8 cellular contexts compared by ENCODE assay signal in the genomic region with DNA sequence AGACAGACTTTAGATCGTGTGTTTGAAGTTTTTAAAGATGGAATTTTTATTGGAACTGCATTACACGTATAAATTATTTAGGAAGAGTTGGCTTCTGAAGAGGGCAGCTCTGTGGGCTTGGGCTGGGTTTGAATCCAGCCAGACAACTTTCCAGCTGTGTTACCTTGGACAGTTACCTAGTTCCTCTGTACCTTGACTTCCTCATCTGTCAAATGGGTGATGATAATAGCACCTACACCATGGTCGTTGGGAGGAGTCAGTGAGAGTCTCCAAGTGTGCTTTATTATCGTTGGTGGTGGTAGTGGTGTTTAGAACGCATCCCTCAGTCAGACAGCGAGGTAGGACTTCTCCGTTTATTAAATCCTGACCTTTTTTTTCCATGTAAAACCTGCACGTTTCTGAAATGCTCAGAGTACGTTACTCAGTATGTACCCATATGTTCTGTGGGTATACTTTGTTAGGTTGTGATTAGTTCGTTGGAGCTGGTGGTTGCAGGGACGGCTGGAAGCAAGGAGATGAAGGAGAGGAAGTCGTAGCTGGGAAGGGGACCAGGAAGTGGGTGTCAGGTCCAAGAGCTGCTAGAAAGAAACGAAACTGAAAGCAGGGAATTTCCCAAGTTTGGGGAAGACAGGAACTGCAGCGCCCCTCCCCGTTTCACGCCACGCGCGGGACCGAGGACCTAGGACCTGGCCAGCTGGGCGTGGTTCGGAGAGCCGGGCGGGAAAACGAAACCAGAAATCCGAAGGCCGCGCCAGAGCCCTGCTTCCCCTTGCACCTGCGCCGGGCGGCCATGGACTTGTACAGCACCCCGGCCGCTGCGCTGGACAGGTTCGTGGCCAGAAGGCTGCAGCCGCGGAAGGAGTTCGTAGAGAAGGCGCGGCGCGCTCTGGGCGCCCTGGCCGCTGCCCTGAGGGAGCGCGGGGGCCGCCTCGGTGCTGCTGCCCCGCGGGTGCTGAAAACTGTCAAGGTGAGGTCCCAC. TPM values are rescaled to one million over a fixed set of nuclear protein-coding genes. Genes with fewer than 3 reads are reported as not detected.
DNase-seq lines count a peak whose midpoint lies in the region; ATAC-seq and TF ChIP-seq lines count a peak whose summit lies in the region.

Gene OAS3 (plus strand): TSS at position 734 of the 979 bp plus-strand sequence. CDS start 57 bp downstream, at position 791.

- H3K27me3 ChIP-seq in NT2/D1 (ENCODE audit: insufficient read depth, insufficient read length) (peaks cover 43% of the 10 kb centered on the region), muscle layer of colon (ENCODE audit: control insufficient read depth in 1 of 2, insufficient read depth in 2 of 2, low read length in 2 of 2) (no peaks in the 10 kb centered on the region)

- no peaks in the 10 kb centered on the region for H3K27me3 Mint-ChIP-seq in HFFc6 (ENCODE audit: insufficient read depth)

- no peaks in the 10 kb centered on the region for H3K9me3 Mint-ChIP-seq in HFFc6

- H3K36me3 ChIP-seq in NT2/D1 (ENCODE audit: insufficient read depth, insufficient read length, low read length) (no peaks in the 10 kb centered on the region), muscle layer of colon (ENCODE audit: insufficient read depth, low read length) (no peaks in the 10 kb centered on the region)

- H3K4me3 ChIP-seq in NT2/D1 (ENCODE audit: insufficient read length, low read depth), result peak within 1 kb of the TSS; percentile 45
- peak within 1 kb of the TSS; percentile 38 to 73 for H3K4me3 ChIP-seq in muscle layer of colon (ENCODE audit: low read depth in 1 of 2, low read length in 2 of 2)

- H3K9ac ChIP-seq in NT2/D1 (ENCODE audit: insufficient read length, low read depth), result peak within 1 kb of the TSS; percentile 74
- peak within 1 kb of the TSS; percentile 56 for H3K9ac ChIP-seq in muscle layer of colon (ENCODE audit: low read length)

- peak within 1 kb of the TSS; percentile 96 for H3K4me3 Mint-ChIP-seq in HFFc6

- TF ChIP-seq CTCF in HFFc6 (IDR thresholded peaks at IDR 0.05), result no peak

- H3K27ac ChIP-seq in muscle layer of colon (ENCODE audit: low read depth, low read length), result peak within 1 kb of the TSS; percentile 39

- no peaks in the 10 kb centered on the region for H3K36me3 Mint-ChIP-seq in HFFc6 (ENCODE audit: low read depth)

- DNase-seq in DMS79 treated with DMSO at 0.1 percent for 48 hours (lab: John Stamatoyannopoulos, UW), result peak; percentile 46
- peak; percentile 48 for DNase-seq in HFFc6
- no peak for DNase-seq in NT2/D1 (ENCODE audit: low read depth, low spot score)
- DNase-seq in activated T-cell treated with anti-CD3 and anti-CD28 coated beads, Interleukin-2, amount 50 U/mL, for 1 hour, result peak; percentile 67
- DNase-seq in stimulated activated CD8-positive, alpha-beta memory T cell treated with anti-CD3 and anti-CD28 coated beads, Interleukin-7, amount 100 ng/mL, for 1 hour (ENCODE audit: low read depth in 2 of 2), result peak; percentile 40 to 53
- DNase-seq in NCI-H82 (lab: John Stamatoyannopoulos, UW), result no peak

- peak; percentile 67 for ATAC-seq in esophagus mucosa

- H3K9me3 ChIP-seq in NT2/D1 (ENCODE audit: insufficient read depth, low read length), result no peaks in the 10 kb centered on the region
- H3K9me3 ChIP-seq in muscle layer of colon (ENCODE audit: low read length), result no peaks in the 10 kb centered on the region

- H3K4me1 ChIP-seq in NT2/D1 (ENCODE audit: insufficient read depth, insufficient read length) (no peaks in the 10 kb centered on the region), muscle layer of colon (ENCODE audit: insufficient read depth, low read length) (peaks cover 16% of the 10 kb centered on the region)

- peak within 1 kb of the TSS; percentile 81 for H3K27ac Mint-ChIP-seq in HFFc6

- H3K4me1 Mint-ChIP-seq in HFFc6 (ENCODE audit: low read depth), result peaks cover 24% of the 10 kb centered on the region

RNA-seq across cellular contexts. Expression of gene OAS3, which starts in this region (rescaled TPM):
- 10 to 100 TPM in 1 of 6 experiments, 1 to 10 TPM in 5; 3.3 to 11.3 (median 9.0) TPM for total RNA-seq in HFFc6 (2021; fragmentation: NEBNext Ultra II Directional; extraction: Animal tissue kit (Norgen Biotek cat#: 25700))
- total RNA-seq in esophagus mucosa, result 33.6 TPM

Comparison
In these comparisons a context has a peak if more than half of its experiments do, and no peak if none do; other contexts are left out.
1. DNase-seq: peak in DMS79 treated with DMSO at 0.1 percent for 48 hours (single experiment), HFFc6 (single experiment), activated T-cell treated with anti-CD3 and anti-CD28 coated beads, Interleukin-2, amount 50 U/mL, for 1 hour (single experiment) and stimulated activated CD8-positive, alpha-beta memory T cell treated with anti-CD3 and anti-CD28 coated beads, Interleukin-7, amount 100 ng/mL, for 1 hour (2 of 2); none in NT2/D1 (single experiment) and NCI-H82 (single experiment).